Comparison of ENCODE assay signal across 27 cellular contexts in the genomic region with DNA sequence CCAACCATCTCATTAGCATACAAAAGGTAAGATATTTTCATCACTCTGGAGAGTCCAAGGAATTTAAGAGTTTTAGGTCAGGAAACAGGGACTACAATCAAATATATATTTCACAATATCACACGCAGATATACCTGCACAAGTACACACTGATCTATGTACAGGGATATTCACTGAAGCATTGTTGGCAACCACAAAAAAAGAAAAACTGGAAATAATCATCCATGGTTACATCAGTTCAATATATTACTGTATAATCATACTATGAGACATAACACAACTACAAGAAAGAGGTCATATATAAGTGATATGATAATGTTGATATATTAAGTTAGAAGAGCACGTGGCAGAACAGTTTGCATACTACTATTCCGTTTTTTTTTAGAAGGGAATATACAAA. TPM values are rescaled to one million over a fixed set of nuclear protein-coding genes. Genes with fewer than 3 reads are reported as not detected.
DNase-seq lines count a peak whose midpoint lies in the region; ATAC-seq, FAIRE-seq and TF ChIP-seq lines count a peak whose summit lies in the region.
"Had no signal": no experiment of that assay in that cellular context is flagged by ENCODE, and none has a peak within 500 bp of the region (broad histone marks: within the 10 kb centered on the region; RNA-seq: fewer than 3 reads in every experiment).

No MANE protein-coding gene starts in this region.

- intact Hi-C loops in activated CD8-positive, alpha-beta T cell treated with anti-CD3 and anti-CD28 coated beads for 36 hours (cut with micrococcal nuclease): no loop called here
- intact Hi-C loops in Caco-2 (cut with micrococcal nuclease; ENCODE audit: unreplicated experiment) (no loop called here), K562 (cut with micrococcal nuclease) (no loop called here)

- H3K27ac ChIP-seq in K562 (ENCODE audit: extremely low read depth, low read depth, low read length): no peak overlapping the region
- H3K27ac ChIP-seq in neural progenitor cell: no peak overlapping the region
- H3K27ac ChIP-seq: KMS-11, PC-9, SJCRH30 had no signal

- H3K9me3 Mint-ChIP-seq in activated CD8-positive, alpha-beta T cell treated with anti-CD3 and anti-CD28 coated beads for 36 hours: no peaks in the 10 kb centered on the region
- H3K9me3 Mint-ChIP-seq in activated CD8-positive, alpha-beta T cell treated with anti-CD3 and anti-CD28 coated beads, Interleukin-2, amount 10 ng/mL, durations not matched to agents 7 days and 5 days (ENCODE audit: insufficient read depth): no peaks in the 10 kb centered on the region
- no peaks in the 10 kb centered on the region for H3K9me3 Mint-ChIP-seq in Caco-2 (ENCODE audit: unreplicated experiment)
- H3K9me3 Mint-ChIP-seq in neural progenitor cell: no peaks in the 10 kb centered on the region

- H3K36me3 ChIP-seq in Caco-2 (ENCODE audit: control insufficient read depth, insufficient read depth, low read length) (no peaks in the 10 kb centered on the region), K562 (ENCODE audit: control insufficient read depth, insufficient read depth, low read length) (no peaks in the 10 kb centered on the region), neural progenitor cell (no peaks in the 10 kb centered on the region)
- H3K36me3 ChIP-seq: BE2C, SJCRH30 had no signal

- H3K4me3 ChIP-seq in Caco-2 (ENCODE audit: low read depth, low read length) (no peak overlapping the region), K562 (no peak overlapping the region), neural progenitor cell (no peak overlapping the region)
- H3K4me3 ChIP-seq: PC-9, SJCRH30 had no signal

- POLR2A ChIA-PET in activated CD8-positive, alpha-beta T cell treated with anti-CD3 and anti-CD28 coated beads for 36 hours (lab: Charles Lee): no interaction called here
- POLR2A ChIA-PET in activated CD8-positive, alpha-beta T cell treated with anti-CD3 and anti-CD28 coated beads, Interleukin-2, amount 10 ng/mL, durations not matched to agents 7 days and 5 days (lab: Charles Lee): no interaction called here
- POLR2A ChIA-PET in Caco-2 (lab: Charles Lee) (no interaction called here), K562 (lab: Yijun Ruan, JAX) (no interaction called here)

- TF ChIP-seq CTCF in activated CD8-positive, alpha-beta T cell treated with anti-CD3 and anti-CD28 coated beads for 36 hours (IDR thresholded peaks at IDR 0.05): no peak
- TF ChIP-seq CTCF in Caco-2 (IDR thresholded peaks at IDR 0.05; ENCODE audit: insufficient read depth in 1 of 2, low read depth in 1 of 2, low read length in 1 of 2, severe bottlenecking in 1 of 2, unreplicated experiment in 1 of 2) (no peak), K562 (IDR thresholded peaks at IDR 0.05 in 2 of 3, conservative IDR thresholded peaks at IDR 0.05 in 1 of 3; ENCODE audit: insufficient read depth in 2 of 3, low read depth in 1 of 3, low read length in 3 of 3) (no peak), neural progenitor cell (IDR thresholded peaks at IDR 0.05) (no peak)

- H4K20me1 ChIP-seq in K562 (replicated peaks; ENCODE audit: control insufficient read depth, insufficient read depth, low read length) (no peaks in the 10 kb centered on the region), neural progenitor cell (ENCODE audit: low read depth) (no peaks in the 10 kb centered on the region)

- H3K27me3 ChIP-seq in Caco-2 (replicated peaks; ENCODE audit: control insufficient read depth, insufficient read depth, low read length) (no peaks in the 10 kb centered on the region), K562 (ENCODE audit: control insufficient read depth in 2 of 2, insufficient read depth in 2 of 2, low read length in 2 of 2) (no peaks in the 10 kb centered on the region), neural progenitor cell (no peaks in the 10 kb centered on the region)
- H3K27me3 ChIP-seq: BE2C, SJCRH30 had no signal

- H3K79me2 ChIP-seq in K562 (ENCODE audit: control insufficient read depth, insufficient read depth, low read length): no peaks in the 10 kb centered on the region
- peaks cover 5% of the 10 kb centered on the region for H3K79me2 ChIP-seq in neural progenitor cell (ENCODE audit: low read depth)

- DNase-seq in activated CD8-positive, alpha-beta T cell treated with anti-CD3 and anti-CD28 coated beads for 36 hours: no peak
- DNase-seq in activated CD8-positive, alpha-beta T cell treated with anti-CD3 and anti-CD28 coated beads, Interleukin-2, amount 10 ng/mL, durations not matched to agents 7 days and 5 days: no peak
- DNase-seq in Caco-2 (no peak), K562 (ENCODE audit: extremely low read depth in 1 of 4, low spot score in 3 of 4) (no peak), neural progenitor cell (ENCODE audit: low spot score) (no peak)
- DNase-seq in stimulated activated CD4-positive, alpha-beta T cell treated with anti-CD3 and anti-CD28 coated beads, Interleukin-12 subunit alpha, Interleukin-12 subunit beta, amount 100 ng/mL, for 4 hours: no peak
- DNase-seq: 8988T; ACHN; BE2C; Calu3; CD8-positive, alpha-beta memory T cell; DMS79 treated with DMSO at 0.1 percent for 48 hours; GF-D8; MM.1S; NCI-H2029; NCI-H446; PC-9; SJCRH30 had no signal

- no peak for TF ChIP-seq EP300 in K562 (IDR thresholded peaks at IDR 0.05; ENCODE audit: low read length)

- H3F3A ChIP-seq in neural progenitor cell (ENCODE audit: low read depth): peaks cover 15% of the 10 kb centered on the region

- peak; percentile 30 for ATAC-seq in activated CD8-positive, alpha-beta T cell treated with anti-CD3 and anti-CD28 coated beads for 36 hours
- ATAC-seq in activated CD8-positive, alpha-beta T cell treated with anti-CD3 and anti-CD28 coated beads, Interleukin-2, amount 10 ng/mL, durations not matched to agents 7 days and 5 days: no peak
- ATAC-seq in K562: no peak
- ATAC-seq in GM21737 (IDR thresholded peaks at IDR 0.05; ENCODE audit: unreplicated experiment): no peak
- ATAC-seq in GM18505 (IDR thresholded peaks at IDR 0.05; ENCODE audit: unreplicated experiment): no peak
- ATAC-seq: Right ventricle myocardium inferior had no signal

- FAIRE-seq in K562 (lab: Jason Lieb, UNC): no peak
- FAIRE-seq: GM12891, GM19239, H54, HTR-8/SVneo had no signal

- H3K4me1 Mint-ChIP-seq in activated CD8-positive, alpha-beta T cell treated with anti-CD3 and anti-CD28 coated beads for 36 hours (ENCODE audit: low read depth): peaks cover 4% of the 10 kb centered on the region
- H3K4me1 Mint-ChIP-seq in activated CD8-positive, alpha-beta T cell treated with anti-CD3 and anti-CD28 coated beads, Interleukin-2, amount 10 ng/mL, durations not matched to agents 7 days and 5 days (ENCODE audit: low read depth): peaks cover 4% of the 10 kb centered on the region
- H3K4me1 Mint-ChIP-seq in Caco-2 (ENCODE audit: low read depth, unreplicated experiment): peaks cover 42% of the 10 kb centered on the region
- peaks cover 38% of the 10 kb centered on the region for H3K4me1 Mint-ChIP-seq in neural progenitor cell

- H3K9me1 ChIP-seq in K562 (ENCODE audit: control insufficient read depth, insufficient read depth, low read length): no peaks in the 10 kb centered on the region

- H3K27me3 Mint-ChIP-seq in activated CD8-positive, alpha-beta T cell treated with anti-CD3 and anti-CD28 coated beads for 36 hours: peaks cover 16% of the 10 kb centered on the region
- peaks cover 27% of the 10 kb centered on the region for H3K27me3 Mint-ChIP-seq in activated CD8-positive, alpha-beta T cell treated with anti-CD3 and anti-CD28 coated beads, Interleukin-2, amount 10 ng/mL, durations not matched to agents 7 days and 5 days (ENCODE audit: low read depth)
- H3K27me3 Mint-ChIP-seq in Caco-2 (ENCODE audit: insufficient read depth, unreplicated experiment) (no peaks in the 10 kb centered on the region), neural progenitor cell (ENCODE audit: insufficient read depth, low read depth) (peaks cover 29% of the 10 kb centered on the region)

- H3K9me3 ChIP-seq in Caco-2 (no peaks in the 10 kb centered on the region; the same call in 1 of the 2 replicates), K562 (replicated peaks; ENCODE audit: control insufficient read depth, insufficient read depth, low read depth, low read length) (no peaks in the 10 kb centered on the region), neural progenitor cell (ENCODE audit: low read depth) (no peaks in the 10 kb centered on the region)
- H3K9me3 ChIP-seq: BE2C, SJCRH30 had no signal

- no peak overlapping the region for H3K4me2 ChIP-seq in K562 (ENCODE audit: insufficient read depth, low read length)
- H3K4me2 ChIP-seq in neural progenitor cell: no peak overlapping the region
- H3K4me2 ChIP-seq: KMS-11, PC-9 had no signal

- no peaks in the 10 kb centered on the region for H3K36me3 Mint-ChIP-seq in activated CD8-positive, alpha-beta T cell treated with anti-CD3 and anti-CD28 coated beads for 36 hours (ENCODE audit: low read depth)
- H3K36me3 Mint-ChIP-seq in activated CD8-positive, alpha-beta T cell treated with anti-CD3 and anti-CD28 coated beads, Interleukin-2, amount 10 ng/mL, durations not matched to agents 7 days and 5 days (ENCODE audit: low read depth): no peaks in the 10 kb centered on the region
- H3K36me3 Mint-ChIP-seq in Caco-2 (ENCODE audit: insufficient read depth, unreplicated experiment): no peaks in the 10 kb centered on the region
- no peaks in the 10 kb centered on the region for H3K36me3 Mint-ChIP-seq in neural progenitor cell

- TF ChIP-seq POLR2A in K562 (conservative IDR thresholded peaks at IDR 0.05): no peak
- no peak for TF ChIP-seq POLR2A in GM18505 (IDR thresholded peaks at IDR 0.05; ENCODE audit: borderline replicate concordance, extremely low read depth, insufficient read depth, insufficient read length)

- TF ChIP-seq RAD21 in K562 (CRISPR knock-in tag; conservative IDR thresholded peaks at IDR 0.05 in 1 of 2, IDR thresholded peaks at IDR 0.05 in 1 of 2): no peak

- in situ Hi-C loops in K562 (cut with MboI): no loop called here

- H3K4me3 Mint-ChIP-seq in activated CD8-positive, alpha-beta T cell treated with anti-CD3 and anti-CD28 coated beads for 36 hours: no peak overlapping the region
- H3K4me3 Mint-ChIP-seq in activated CD8-positive, alpha-beta T cell treated with anti-CD3 and anti-CD28 coated beads, Interleukin-2, amount 10 ng/mL, durations not matched to agents 7 days and 5 days: no peak overlapping the region
- H3K4me3 Mint-ChIP-seq in Caco-2 (ENCODE audit: unreplicated experiment) (no peak overlapping the region), neural progenitor cell (peak overlapping the region; percentile 8)
- H3K4me3 Mint-ChIP-seq: CD14-positive monocyte had no signal

- CTCF ChIA-PET in activated CD8-positive, alpha-beta T cell treated with anti-CD3 and anti-CD28 coated beads for 36 hours (lab: Charles Lee): no interaction called here
- CTCF ChIA-PET in activated CD8-positive, alpha-beta T cell treated with anti-CD3 and anti-CD28 coated beads, Interleukin-2, amount 10 ng/mL, durations not matched to agents 7 days and 5 days (lab: Charles Lee): no interaction called here
- CTCF ChIA-PET in Caco-2 (lab: Charles Lee): interaction anchor here (0.8 kb wide), 1 partner anchor 12 kb away, joined by 3 read pairs; no protein-coding TSS in a partner anchor
- CTCF ChIA-PET in K562 (lab: Yijun Ruan, JAX; ENCODE audit: low intra/inter-chr PET ratio): no interaction called here

- 16% methylated on average over 3 of the region's 3 CpGs for WGBS in K562 (ENCODE audit: insufficient coverage, low coverage, missing lambda C conversion rate)

- H3K4me1 ChIP-seq in Caco-2 (peaks cover 54% of the 10 kb centered on the region), K562 (replicated peaks in 1 of 2; ENCODE audit: control insufficient read depth in 2 of 2, insufficient read depth in 2 of 2, low read length in 2 of 2) (peaks cover 0 to 15% of the 10 kb centered on the region in 2 experiments; a peak in 2 of 5 replicates), neural progenitor cell (peaks cover 16% of the 10 kb centered on the region)
- H3K4me1 ChIP-seq: SJCRH30 had no signal

- H2AFZ ChIP-seq in K562 (ENCODE audit: low read depth, low read length) (no peak overlapping the region), neural progenitor cell (replicated peaks) (no peak overlapping the region)
- H2AFZ ChIP-seq: PC-9 had no signal

- H3K27ac Mint-ChIP-seq in activated CD8-positive, alpha-beta T cell treated with anti-CD3 and anti-CD28 coated beads for 36 hours: no peak overlapping the region
- no peak overlapping the region for H3K27ac Mint-ChIP-seq in activated CD8-positive, alpha-beta T cell treated with anti-CD3 and anti-CD28 coated beads, Interleukin-2, amount 10 ng/mL, durations not matched to agents 7 days and 5 days
- peak overlapping the region; percentile 73 for H3K27ac Mint-ChIP-seq in Caco-2 (ENCODE audit: unreplicated experiment)
- no peak overlapping the region for H3K27ac Mint-ChIP-seq in neural progenitor cell
- H3K27ac Mint-ChIP-seq: CD8-positive, alpha-beta memory T cell had no signal

- no TSS peak for BruUV-seq in Caco-2 (replicated peaks; lab: Mats Ljungman, UMichigan)
- BruUV-seq in K562 (replicated peaks; lab: Mats Ljungman, UMichigan): no TSS peak

- H3K9ac ChIP-seq in K562 (ENCODE audit: insufficient read depth in 1 of 2, low read depth in 2 of 2, low read length in 2 of 2) (no peak overlapping the region), neural progenitor cell (no peak overlapping the region)
- H3K9ac ChIP-seq: KMS-11 had no signal

RNA-seq across cellular contexts. Expression of a gene that starts 2.2 kb away (rescaled TPM):
- 1 to 10 TPM in 1 of 2 experiments, under 1 TPM in 1; 0.63 to 1.1 TPM for total RNA-seq in activated CD8-positive, alpha-beta T cell treated with anti-CD3 and anti-CD28 coated beads for 36 hours
- total RNA-seq in activated CD8-positive, alpha-beta T cell treated with anti-CD3 and anti-CD28 coated beads, Interleukin-2, amount 10 ng/mL, durations not matched to agents 7 days and 5 days: under 1 TPM; 0.31 to 0.50 TPM
- not detected in 2 replicates for total RNA-seq in Caco-2 (2022)
- not detected in 2 replicates for total RNA-seq in K562 (2011; cell fraction: chromatin; rRNA removed; ENCODE audit: low replicate concordance)
- not detected in 2 replicates for total RNA-seq in K562 (2011; cell fraction: nucleolus; rRNA removed)
- not detected in 2 replicates for total RNA-seq in K562 (2011; cell fraction: nucleoplasm; rRNA removed)
- total RNA-seq in K562 (2014; rRNA removed): not detected in 2 replicates
- not detected in 2 replicates for total RNA-seq in K562 (2014; rRNA removed; fragmentation: Illumina TruSeq; extraction: Trizol)
- not detected in 2 replicates for total RNA-seq in K562 (2015; rRNA removed; fragmentation: Illumina TruSeq; extraction: Trizol)
- not detected in 2 replicates for total RNA-seq in K562 (2021)
- polyA plus RNA-seq in K562 (2011; rRNA removed): not detected in 2 replicates
- not detected in 2 replicates for polyA plus RNA-seq in K562 (2011; cell fraction: cytosol; rRNA removed)
- not detected in 2 replicates for polyA plus RNA-seq in K562 (2011; cell fraction: nucleus; rRNA removed)
- polyA plus RNA-seq in K562 (2012): not detected in 2 replicates
- polyA plus RNA-seq in K562 (2014; fragmentation: Illumina TruSeq; extraction: Trizol): not detected in 2 replicates
- polyA plus RNA-seq in K562 (2014; fragmentation: Nextera tagmentation; extraction: Ambion mirVana): not detected
- 0.13 TPM in 1 of 2 replicates, not detected in the other for polyA plus RNA-seq in K562 (2014; rRNA removed)
- not detected in 2 replicates for polyA minus RNA-seq in K562 (2011; rRNA and poly(A)+ RNA removed)
- polyA minus RNA-seq in K562 (2011; cell fraction: cytosol; rRNA and poly(A)+ RNA removed): not detected in 2 replicates
- not detected in 2 replicates for polyA minus RNA-seq in K562 (2011; cell fraction: nucleus; rRNA and poly(A)+ RNA removed)
- 2.5 and 8.1 TPM in 2 replicates for total RNA-seq in neural progenitor cell (ENCODE audit: low replicate concordance)
- total RNA-seq: Calu3, SJCRH30 had no signal
- polyA plus RNA-seq: CD14-positive monocyte had no signal
